Comparison of ENCODE assay signal across 20 cellular contexts in genomic region chr11:9651899-9652748, GRCh38. TPM values are rescaled to one million over a fixed set of nuclear protein-coding genes. Genes with fewer than 3 reads are reported as not detected.
DNase-seq lines count a peak whose midpoint lies in the region; ATAC-seq and TF ChIP-seq lines count a peak whose summit lies in the region.
"Had no signal": no experiment of that assay in that cellular context is flagged by ENCODE, and none has a peak within 500 bp of the region (broad histone marks: within the 10 kb centered on the region; RNA-seq: fewer than 3 reads in every experiment).

No MANE protein-coding gene starts in this region.

- no peak for TF ChIP-seq CTCF in MCF 10A (IDR thresholded peaks at IDR 0.05; ENCODE audit: unreplicated experiment)
- no peak for TF ChIP-seq CTCF in mammary epithelial cell (conservative IDR thresholded peaks at IDR 0.05 in 1 of 2, IDR thresholded peaks at IDR 0.05 in 1 of 2; ENCODE audit: extremely low read depth in 1 of 2, insufficient read depth in 1 of 2, low read depth in 1 of 2, low read length in 2 of 2)
- no peak for TF ChIP-seq CTCF in chondrocyte (IDR thresholded peaks at IDR 0.05)

- H3K4me1 Mint-ChIP-seq in MCF 10A (ENCODE audit: insufficient read depth, unreplicated experiment) (peaks cover 5% of the 10 kb centered on the region), chondrocyte (ENCODE audit: low read depth) (peaks cover 21% of the 10 kb centered on the region)
- H3K4me1 Mint-ChIP-seq in activated CD4-positive, alpha-beta T cell treated with anti-CD3 and anti-CD28 coated beads, Interleukin-2, amount 10 ng/mL, durations not matched to agents 7 days and 5 days, result no peaks in the 10 kb centered on the region
- peaks cover 0 to 16% (median 0%) of the 10 kb centered on the region in 4 donors for H3K4me1 Mint-ChIP-seq in naive thymus-derived CD8-positive, alpha-beta T cell

- no peak for ATAC-seq in naive thymus-derived CD8-positive, alpha-beta T cell
- ATAC-seq: stimulated activated naive B cell treated with anti-CD40 and anti-IgM and Interleukin-4, amounts not matched to agents 10 μg/mL and 1 μg/mL and 100 μg/mL, for 72 hours had no signal

- H3K36me3 ChIP-seq in mammary epithelial cell (ENCODE audit: insufficient read depth, low read length), result no peaks in the 10 kb centered on the region
- no peaks in the 10 kb centered on the region for H3K36me3 ChIP-seq in mesodermal cell (ENCODE audit: control insufficient read depth, insufficient read depth, low read length)
- H3K36me3 ChIP-seq: transverse colon had no signal

- H3K36me3 Mint-ChIP-seq in MCF 10A (ENCODE audit: insufficient read depth, unreplicated experiment), result no peaks in the 10 kb centered on the region
- H3K36me3 Mint-ChIP-seq in chondrocyte (ENCODE audit: low read depth), result peaks cover 5% of the 10 kb centered on the region
- H3K36me3 Mint-ChIP-seq in activated CD4-positive, alpha-beta T cell treated with anti-CD3 and anti-CD28 coated beads, Interleukin-2, amount 10 ng/mL, durations not matched to agents 7 days and 5 days (ENCODE audit: low read depth), result no peaks in the 10 kb centered on the region
- peaks cover 0 to 9% (median 2%) of the 10 kb centered on the region in 3 donors for H3K36me3 Mint-ChIP-seq in naive thymus-derived CD8-positive, alpha-beta T cell

- H3K4me3 Mint-ChIP-seq in MCF 10A (ENCODE audit: unreplicated experiment), result no peak overlapping the region
- no peak overlapping the region for H3K4me3 Mint-ChIP-seq in chondrocyte (ENCODE audit: unreplicated experiment)
- no peak overlapping the region for H3K4me3 Mint-ChIP-seq in activated CD4-positive, alpha-beta T cell treated with anti-CD3 and anti-CD28 coated beads, Interleukin-2, amount 10 ng/mL, durations not matched to agents 7 days and 5 days
- H3K4me3 Mint-ChIP-seq in naive thymus-derived CD8-positive, alpha-beta T cell, result no peak overlapping the region
- H3K4me3 Mint-ChIP-seq: stimulated activated naive B cell treated with anti-CD40 and anti-IgM and Interleukin-4, amounts not matched to agents 10 μg/mL and 1 μg/mL and 100 μg/mL, for 72 hours had no signal

- DNase-seq in MCF 10A (ENCODE audit: unreplicated experiment) (no peak), mammary epithelial cell (no peak), chondrocyte (ENCODE audit: low spot score) (no peak), DMS 273 (lab: John Stamatoyannopoulos, UW; ENCODE audit: unreplicated experiment) (no peak), NCI-H748 (lab: John Stamatoyannopoulos, UW; ENCODE audit: unreplicated experiment) (no peak)
- DNase-seq in activated CD4-positive, alpha-beta T cell treated with anti-CD3 and anti-CD28 coated beads, Interleukin-2, amount 10 ng/mL, durations not matched to agents 7 days and 5 days, result no peak
- DNase-seq in naive thymus-derived CD8-positive, alpha-beta T cell, result no peak
- DNase-seq: activated CD4-positive, alpha-beta T cell treated with anti-CD3 and anti-CD28 coated beads for 1 hour; activated gamma-delta T cell treated with Interleukin-2 at 50 U/mL for 16 hours; cortex of kidney; DND-41; NCI-H82; posterior cingulate gyrus; SHP77; stimulated activated naive B cell treated with anti-CD40 and anti-IgM and Interleukin-4, amounts not matched to agents 10 μg/mL and 1 μg/mL and 100 μg/mL, for 72 hours; T-helper 2 cell; transverse colon had no signal

- H3K9me3 Mint-ChIP-seq in MCF 10A (ENCODE audit: unreplicated experiment), result peaks cover 8% of the 10 kb centered on the region
- H3K9me3 Mint-ChIP-seq in chondrocyte (ENCODE audit: low read depth), result peaks cover 11% of the 10 kb centered on the region
- H3K9me3 Mint-ChIP-seq in activated CD4-positive, alpha-beta T cell treated with anti-CD3 and anti-CD28 coated beads, Interleukin-2, amount 10 ng/mL, durations not matched to agents 7 days and 5 days, result peaks cover 2% of the 10 kb centered on the region
- peaks cover 0 to 5% (median 0%) of the 10 kb centered on the region in 9 donors for H3K9me3 Mint-ChIP-seq in naive thymus-derived CD8-positive, alpha-beta T cell

- CTCF ChIA-PET in MCF 10A (lab: Yijun Ruan, JAX) (interaction anchor here (1.0 kb wide), 1 partner anchor 39 kb away, joined by 3 read pairs; no protein-coding TSS in a partner anchor), mammary epithelial cell (lab: Charles Lee; ENCODE audit: low non-redundant PET) (no interaction called here)
- CTCF ChIA-PET in activated CD4-positive, alpha-beta T cell treated with anti-CD3 and anti-CD28 coated beads, Interleukin-2, amount 10 ng/mL, durations not matched to agents 7 days and 5 days (lab: Charles Lee), result interaction anchor here (1.0 kb wide), 1 partner anchor 19 kb away, joined by 3 read pairs; no protein-coding TSS in a partner anchor

- peak overlapping the region; percentile 31 for H3K27ac Mint-ChIP-seq in MCF 10A (ENCODE audit: low read depth, unreplicated experiment)
- peak overlapping the region; percentile 83 for H3K27ac Mint-ChIP-seq in chondrocyte (ENCODE audit: unreplicated experiment)
- no peak overlapping the region for H3K27ac Mint-ChIP-seq in activated CD4-positive, alpha-beta T cell treated with anti-CD3 and anti-CD28 coated beads, Interleukin-2, amount 10 ng/mL, durations not matched to agents 7 days and 5 days
- H3K27ac Mint-ChIP-seq in naive thymus-derived CD8-positive, alpha-beta T cell, result peak overlapping the region in 1 of 10 donors; percentile 6

- no peaks in the 10 kb centered on the region for H3K27me3 Mint-ChIP-seq in MCF 10A (ENCODE audit: insufficient read depth, unreplicated experiment)
- no peaks in the 10 kb centered on the region for H3K27me3 Mint-ChIP-seq in chondrocyte (ENCODE audit: low read depth)
- H3K27me3 Mint-ChIP-seq in activated CD4-positive, alpha-beta T cell treated with anti-CD3 and anti-CD28 coated beads, Interleukin-2, amount 10 ng/mL, durations not matched to agents 7 days and 5 days, result peaks cover 7% of the 10 kb centered on the region
- H3K27me3 Mint-ChIP-seq in naive thymus-derived CD8-positive, alpha-beta T cell, result peaks cover 0 to 15% (median 2%) of the 10 kb centered on the region in 5 donors
- H3K27me3 Mint-ChIP-seq: stimulated activated naive B cell treated with anti-CD40 and anti-IgM and Interleukin-4, amounts not matched to agents 10 μg/mL and 1 μg/mL and 100 μg/mL, for 72 hours had no signal

- H3K27ac ChIP-seq in mammary epithelial cell (ENCODE audit: insufficient read depth, low read depth, low read length), result no peak overlapping the region
- peak overlapping the region; percentile 70 for H3K27ac ChIP-seq in mesodermal cell (ENCODE audit: low read depth, low read length, severe bottlenecking)
- H3K27ac ChIP-seq: C4-2B, hepatocyte, transverse colon had no signal

- H3K4me2 ChIP-seq in mammary epithelial cell (ENCODE audit: insufficient read depth, low read depth, low read length), result no peak overlapping the region
- H3K4me2 ChIP-seq: hepatocyte had no signal

- H3K4me3 ChIP-seq in mammary epithelial cell (replicated peaks in 1 of 3; ENCODE audit: insufficient read depth in 1 of 3, low read depth in 2 of 3, low read length in 3 of 3) (no peak overlapping the region), mesodermal cell (ENCODE audit: extremely low read depth, insufficient read depth, low read length, poor library complexity, severe bottlenecking) (no peak overlapping the region)
- H3K4me3 ChIP-seq: hepatocyte, transverse colon had no signal

- H3K9me3 ChIP-seq in mammary epithelial cell (replicated peaks; ENCODE audit: insufficient read depth, low read length) (peaks cover 2% of the 10 kb centered on the region), mesodermal cell (ENCODE audit: control insufficient read depth, low read length) (peaks cover 8% of the 10 kb centered on the region)
- H3K9me3 ChIP-seq: transverse colon had no signal

- H3K4me1 ChIP-seq in mammary epithelial cell (ENCODE audit: insufficient read depth, low read length) (no peaks in the 10 kb centered on the region), mesodermal cell (ENCODE audit: control insufficient read depth, insufficient read depth, low read length, poor library complexity, severe bottlenecking) (peaks cover 17% of the 10 kb centered on the region)
- H3K4me1 ChIP-seq: transverse colon had no signal

- intact Hi-C loops in MCF 10A (cut with micrococcal nuclease), result no loop called here
- intact Hi-C loops in mammary epithelial cell (cut with micrococcal nuclease), result no loop called here

- no peak overlapping the region for H3K9ac ChIP-seq in mammary epithelial cell (ENCODE audit: insufficient read depth, low read length)

- in situ Hi-C loops in mammary epithelial cell (cut with MboI; ENCODE audit: low sequenced_read_pairs in 2 of 2), result no loop called here

- BruUV-seq in MCF 10A (replicated peaks; lab: Mats Ljungman, UMichigan) (no TSS peak), mammary epithelial cell (replicated peaks; lab: Mats Ljungman, UMichigan) (no TSS peak)

- dilution Hi-C loops in mammary epithelial cell (cut with HindIII; ENCODE audit: low sequenced_read_pairs), result no loop called here

- no peaks in the 10 kb centered on the region for H3K79me2 ChIP-seq in mammary epithelial cell (ENCODE audit: insufficient read depth, low read length)
- H3K79me2 ChIP-seq: hepatocyte had no signal

- no peaks in the 10 kb centered on the region for H3K27me3 ChIP-seq in mammary epithelial cell (ENCODE audit: insufficient read depth, low read length)
- H3K27me3 ChIP-seq: hepatocyte, transverse colon had no signal

- H4K20me1 ChIP-seq in mammary epithelial cell (ENCODE audit: insufficient read depth, low read length), result no peaks in the 10 kb centered on the region

- no peak overlapping the region for H2AFZ ChIP-seq in mammary epithelial cell (ENCODE audit: low read depth, low read length)
- H2AFZ ChIP-seq: hepatocyte had no signal

- POLR2A ChIA-PET in MCF 10A (lab: Yijun Ruan, JAX), result interaction anchor here (1.2 kb wide), 1 partner anchor 12 kb away, joined by 4 read pairs; no protein-coding TSS in a partner anchor
- POLR2A ChIA-PET in activated CD4-positive, alpha-beta T cell treated with anti-CD3 and anti-CD28 coated beads, Interleukin-2, amount 10 ng/mL, durations not matched to agents 7 days and 5 days (lab: Charles Lee), result no interaction called here
- POLR2A ChIA-PET in naive thymus-derived CD8-positive, alpha-beta T cell (lab: Charles Lee), result no interaction called here

RNA-seq across cellular contexts. Expression of gene SWAP70, which starts 11.8 kb away (rescaled TPM):
- total RNA-seq in MCF 10A (2022) (13.0 and 24.2 TPM in 2 replicates), mammary epithelial cell (10 to 100 TPM; 40.4 to 51.2 TPM), chondrocyte (20.1 to 25.7 TPM (median 20.4 TPM) in 3 replicates)
- 16.7 TPM for polyA plus RNA-seq in mammary epithelial cell
- polyA minus RNA-seq in mammary epithelial cell, result 27.4 TPM
- 26.1 TPM for polyA plus RNA-seq in mesodermal cell (2013, experiment 1 of 2)
- 27.1 TPM for polyA plus RNA-seq in mesodermal cell (2013, experiment 2 of 2)
- total RNA-seq in activated CD4-positive, alpha-beta T cell treated with anti-CD3 and anti-CD28 coated beads, Interleukin-2, amount 10 ng/mL, durations not matched to agents 7 days and 5 days, result 10 to 100 TPM in 1 of 2 experiments, 1 to 10 TPM in 1; 9.0 to 10.3 TPM
- total RNA-seq in naive thymus-derived CD8-positive, alpha-beta T cell, result 10 to 100 TPM; 13.1 to 13.7 TPM
- polyA plus RNA-seq in naive thymus-derived CD8-positive, alpha-beta T cell, result 1 to 10 TPM; 2.7 to 4.9 (median 4.5) TPM
